In the genomic region with DNA sequence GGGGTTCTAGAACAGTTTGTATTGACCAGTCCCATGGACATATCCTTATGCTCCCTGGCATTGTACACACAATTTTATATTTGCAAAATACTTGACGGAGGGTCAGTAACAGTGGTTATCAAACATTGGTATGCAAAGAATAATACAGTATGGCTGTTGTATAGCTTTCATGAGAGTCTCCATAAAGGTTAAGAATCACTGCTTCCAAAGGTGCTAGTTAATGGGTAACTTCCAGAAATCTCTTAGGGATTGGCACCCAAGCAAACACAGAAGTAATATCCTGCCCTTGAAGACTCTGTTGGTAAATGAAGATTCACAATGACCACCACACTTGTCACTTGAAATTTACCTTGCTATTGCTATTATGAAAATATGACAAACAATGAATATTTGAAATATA, we compare ENCODE assay signal across 8 cellular contexts.
"Had no signal": no experiment of that assay in that cellular context is flagged by ENCODE, and none has a peak within 500 bp of the region (broad histone marks: within the 10 kb centered on the region; RNA-seq: fewer than 3 reads in every experiment).

No MANE protein-coding gene starts in this region.

- ATAC-seq: HCT116, HepG2 had no signal

- H3K4me3 ChIP-seq: GM23248, HAP-1 had no signal

- FAIRE-seq: HepG2 had no signal

- H3K9me3 ChIP-seq: HAP-1 had no signal

- DNase-seq: GOT3, H7, HFFc6 had no signal

- H3K27ac ChIP-seq: GM23248, HL-60 had no signal
